25 cellular contexts compared by ENCODE assay signal in the genomic region with DNA sequence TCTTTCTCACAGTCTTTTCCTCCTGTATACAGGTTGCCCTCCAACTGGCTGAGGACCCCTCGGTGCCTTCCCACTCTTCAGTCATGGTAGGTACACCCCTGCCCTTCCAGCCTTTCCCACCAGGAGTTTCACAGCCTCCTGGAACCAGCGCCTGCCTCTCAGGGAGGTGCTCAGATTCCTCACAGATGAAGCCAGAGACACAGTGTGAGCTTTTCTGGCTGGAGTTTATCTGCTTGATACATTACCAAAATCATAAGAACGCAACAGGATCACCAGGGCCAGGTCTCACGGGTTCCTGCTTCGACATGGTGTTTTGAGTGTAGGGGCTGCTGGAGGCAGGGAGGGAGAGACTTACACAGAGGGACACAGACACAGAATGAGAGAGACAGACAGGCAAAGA. TPM values are rescaled to one million over a fixed set of nuclear protein-coding genes. Genes with fewer than 3 reads are reported as not detected.
DNase-seq lines count a peak whose midpoint lies in the region; ATAC-seq and TF ChIP-seq lines count a peak whose summit lies in the region.
"Had no signal": no experiment of that assay in that cellular context is flagged by ENCODE, and none has a peak within 500 bp of the region (broad histone marks: within the 10 kb centered on the region; RNA-seq: fewer than 3 reads in every experiment).

No MANE protein-coding gene starts in this region.

- no peaks in the 10 kb centered on the region for H3K4me1 ChIP-seq in mesodermal cell (ENCODE audit: control insufficient read depth, insufficient read depth, low read length, poor library complexity, severe bottlenecking)
- H3K4me1 ChIP-seq: HAP-1 had no signal

- no peaks in the 10 kb centered on the region for H3K36me3 ChIP-seq in mesodermal cell (ENCODE audit: control insufficient read depth, insufficient read depth, low read length)
- H3K36me3 ChIP-seq: BLaER1, HAP-1 had no signal

- intact Hi-C loops in Right ventricle myocardium inferior (cut with DNase I) (loop anchor here (5.0 kb wide), 1 partner anchor 232 kb away; no protein-coding TSS in a partner anchor), cardiac septum (cut with DNase I) (no loop called here), sciatic nerve (cut with DNase I) (no loop called here)

- POLR2A ChIA-PET in HEK293T (lab: Yijun Ruan, JAX): no interaction called here

- DNase-seq in Right ventricle myocardium inferior (ENCODE audit: missing footprints) (no peak), cardiac septum (ENCODE audit: low spot score) (no peak), fibroblast of pulmonary artery (ENCODE audit: low read depth) (no peak), sciatic nerve (ENCODE audit: low spot score) (no peak), HEK293T (ENCODE audit: extremely low spot score) (no peak), NCI-H524 (lab: John Stamatoyannopoulos, UW) (no peak), dermis blood vessel endothelial cell (no peak)
- DNase-seq: ACHN; CD4-positive, alpha-beta T cell; COR-L47; DMS79; Karpas-422; NCI-H1694; NCI-H2081; NCI-H2171 treated with DMSO at 0.1 percent for 48 hours; NCI-H526; OCI-M1; SHP77 treated with DMSO at 0.1 percent for 48 hours had no signal

- CTCF ChIA-PET in HEK293T (lab: Yijun Ruan, JAX): interaction anchor here (1.1 kb wide), 1 partner anchor 67 kb away, joined by 4 read pairs; no protein-coding TSS in a partner anchor

- H3K4me3 ChIP-seq in fibroblast of pulmonary artery (replicated peaks; ENCODE audit: low read depth, low read length) (no peak overlapping the region), mesodermal cell (ENCODE audit: extremely low read depth, insufficient read depth, low read length, poor library complexity, severe bottlenecking) (no peak overlapping the region)
- H3K4me3 ChIP-seq: BLaER1, GM23338, HAP-1 had no signal

- 94 to 95% methylated on average over 2 to 5 of the region's 5 CpGs for WGBS in mesodermal cell (ENCODE audit: insufficient coverage in 2 of 2), 2 experiments

- peak; percentile 2 for TF ChIP-seq CTCF in fibroblast of pulmonary artery (IDR thresholded peaks at IDR 0.05; ENCODE audit: low read length, missing control alignments)

- ATAC-seq in Right ventricle myocardium inferior: peak; percentile 18
- peak; percentile 33 for ATAC-seq in sciatic nerve
- ATAC-seq: GM23338 had no signal

- H3K9me3 ChIP-seq in mesodermal cell (ENCODE audit: control insufficient read depth, low read length): peaks cover 7% of the 10 kb centered on the region
- H3K9me3 ChIP-seq: HAP-1 had no signal

- peak overlapping the region; percentile 43 for H3K27ac ChIP-seq in mesodermal cell (ENCODE audit: low read depth, low read length, severe bottlenecking)
- H3K27ac ChIP-seq: 22Rv1, BLaER1 had no signal

TF ChIP-seq in HEK293T, 16 proteins besides CTCF, POLR2A, EP300 and RAD21:
- TF ChIP-seq ZNF384 (IDR thresholded peaks at IDR 0.05) (no peak), FOXK2 (IDR thresholded peaks at IDR 0.05) (no peak), ELF4 (IDR thresholded peaks at IDR 0.05) (no peak), CTBP1 (IDR thresholded peaks at IDR 0.05; ENCODE audit: borderline replicate concordance) (no peak), FOXA1 (IDR thresholded peaks at IDR 0.05) (no peak), NFRKB (IDR thresholded peaks at IDR 0.05) (no peak), HDGF (IDR thresholded peaks at IDR 0.05; ENCODE audit: borderline replicate concordance) (no peak), FOXM1 (IDR thresholded peaks at IDR 0.05; ENCODE audit: borderline replicate concordance) (no peak), LEF1 (IDR thresholded peaks at IDR 0.05; ENCODE audit: borderline replicate concordance) (no peak), BHLHE40 (IDR thresholded peaks at IDR 0.05; ENCODE audit: borderline replicate concordance) (no peak), SUZ12 (IDR thresholded peaks at IDR 0.05) (no peak), L3MBTL2 (conservative IDR thresholded peaks at IDR 0.05) (no peak), SP1 (IDR thresholded peaks at IDR 0.05) (no peak), ARNT (IDR thresholded peaks at IDR 0.05) (no peak), TARDBP (IDR thresholded peaks at IDR 0.05) (no peak)
- TF ChIP-seq, protein P1, sequence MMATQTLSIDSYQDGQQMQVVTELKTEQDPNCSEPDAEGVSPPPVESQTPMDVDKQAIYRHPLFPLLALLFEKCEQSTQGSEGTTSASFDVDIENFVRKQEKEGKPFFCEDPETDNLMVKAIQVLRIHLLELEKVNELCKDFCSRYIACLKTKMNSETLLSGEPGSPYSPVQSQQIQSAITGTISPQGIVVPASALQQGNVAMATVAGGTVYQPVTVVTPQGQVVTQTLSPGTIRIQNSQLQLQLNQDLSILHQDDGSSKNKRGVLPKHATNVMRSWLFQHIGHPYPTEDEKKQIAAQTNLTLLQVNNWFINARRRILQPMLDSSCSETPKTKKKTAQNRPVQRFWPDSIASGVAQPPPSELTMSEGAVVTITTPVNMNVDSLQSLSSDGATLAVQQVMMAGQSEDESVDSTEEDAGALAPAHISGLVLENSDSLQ (IDR thresholded peaks at IDR 0.05): no peak

RNA-seq across cellular contexts. Expression of a gene that starts 6.7 kb away (rescaled TPM):
- total RNA-seq in Right ventricle myocardium inferior (48.1 TPM), cardiac septum (17.3 TPM), sciatic nerve (131 TPM), dermis blood vessel endothelial cell (0.05 TPM in 1 of 2 replicates, not detected in the other)
- 0.59 TPM for polyA plus RNA-seq in mesodermal cell (2013, experiment 1 of 2)
- 0.56 TPM for polyA plus RNA-seq in mesodermal cell (2013, experiment 2 of 2)
- total RNA-seq: MCF 10A had no signal
- polyA plus RNA-seq: IgD-negative memory B cell had no signal

RNA-seq across cellular contexts. Expression of a gene that starts 26.0 kb away (rescaled TPM):
- 3.5 TPM for total RNA-seq in Right ventricle myocardium inferior
- total RNA-seq in cardiac septum: 2.1 TPM
- polyA plus RNA-seq in mesodermal cell (2013, experiment 1 of 2): 3.2 TPM
- polyA plus RNA-seq in mesodermal cell (2013, experiment 2 of 2): 3.8 TPM
- total RNA-seq in sciatic nerve: 15.6 TPM
- total RNA-seq in dermis blood vessel endothelial cell: 2.7 and 6.1 TPM in 2 replicates

Comparison
In these comparisons a context has a peak if more than half of its experiments do, and no peak if none do; other contexts are left out.
1. RNA of a gene that starts 6.7 kb away (total RNA-seq): 131 TPM in sciatic nerve (single experiment), 48.1 TPM in Right ventricle myocardium inferior (single experiment) and 17.3 TPM in cardiac septum (single experiment); 0.05 TPM in dermis blood vessel endothelial cell; every median in the first group is over 10 times any median in the second.